ENCODE assay signal across 16 cellular contexts in the genomic region with DNA sequence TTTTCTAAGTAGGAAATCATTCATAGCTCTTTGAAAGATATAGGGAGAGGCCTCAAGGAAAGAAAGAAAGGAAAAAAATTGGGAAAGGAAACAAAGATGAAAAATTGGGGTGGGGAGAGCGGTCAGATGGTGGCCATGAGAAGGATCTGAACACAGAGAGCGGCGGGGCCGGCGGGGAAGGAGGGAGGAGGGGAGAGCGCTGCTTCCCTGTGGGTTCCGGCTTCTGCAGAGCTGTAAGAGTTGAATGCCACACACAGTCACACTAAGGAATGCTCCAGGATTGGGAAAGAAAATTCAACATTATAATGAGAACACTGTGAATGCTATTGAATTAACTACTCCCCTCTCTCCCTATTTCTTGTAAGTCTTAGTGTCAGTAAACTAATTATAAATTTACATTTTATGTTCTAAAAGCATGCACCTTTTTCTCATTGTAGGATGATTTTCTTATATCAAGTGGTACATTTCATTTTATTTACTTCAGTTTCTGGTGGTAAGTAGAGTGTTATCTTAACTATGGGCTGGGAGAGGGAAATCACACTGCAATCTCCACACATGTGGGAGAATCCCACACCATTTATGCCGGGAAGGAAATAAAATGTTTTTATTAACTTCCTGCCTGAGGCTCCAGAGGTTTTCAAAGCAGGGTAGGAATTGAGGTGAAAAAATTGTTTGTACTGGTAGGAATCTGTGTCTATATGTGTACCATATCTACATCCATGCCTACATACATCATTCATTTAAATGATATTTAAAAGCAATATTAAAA. TPM values are rescaled to one million over a fixed set of nuclear protein-coding genes. Genes with fewer than 3 reads are reported as not detected.
DNase-seq lines count a peak whose midpoint lies in the region; ATAC-seq and TF ChIP-seq lines count a peak whose summit lies in the region.
"Had no signal": no experiment of that assay in that cellular context is flagged by ENCODE, and none has a peak within 500 bp of the region (broad histone marks: within the 10 kb centered on the region; RNA-seq: fewer than 3 reads in every experiment).

No MANE protein-coding gene starts in this region.

- peak overlapping the region; percentile 81 for H3K4me3 Mint-ChIP-seq in neural progenitor cell
- H3K4me3 Mint-ChIP-seq: activated CD8-positive, alpha-beta T cell treated with anti-CD3 and anti-CD28 coated beads, Interleukin-2, amount 10 ng/mL, durations not matched to agents 7 days and 5 days; stimulated activated effector memory CD8-positive, alpha-beta T cell treated with anti-CD3 and anti-CD28 coated beads, Interleukin-12 subunit alpha, Interleukin-12 subunit beta, amount 100 ng/mL, for 72 hours had no signal

- H3K27me3 Mint-ChIP-seq in neural progenitor cell (ENCODE audit: insufficient read depth, low read depth) = peaks cover 5% of the 10 kb centered on the region

- H3K27ac ChIP-seq in neural progenitor cell = no peak overlapping the region
- H3K27ac ChIP-seq: ovary had no signal

- DNase-seq in ELF-1 (ENCODE audit: low read depth, low spot score) (peak; percentile 37), cardiac fibroblast (ENCODE audit: low read depth in 2 of 2) (peak; percentile 11 to 33), islet precursor cell (peak; percentile 81), neural progenitor cell (ENCODE audit: low spot score) (peak; percentile 73), NCI-H1048 (lab: John Stamatoyannopoulos, UW) (no peak), DMS114 treated with DMSO at 0.1 percent for 48 hours (lab: John Stamatoyannopoulos, UW; ENCODE audit: unreplicated experiment) (no peak)
- DNase-seq in activated CD4-positive, CD25-positive, alpha-beta regulatory T cell treated with anti-CD3 and anti-CD28 coated beads, Interleukin-2, amount 50 U/mL, for 72 hours = no peak
- DNase-seq: activated CD8-positive, alpha-beta T cell treated with anti-CD3 and anti-CD28 coated beads, Interleukin-2, amount 10 ng/mL, durations not matched to agents 7 days and 5 days; activated gamma-delta T cell; caudate nucleus; NCI-H1105 treated with DMSO at 0.1 percent for 48 hours; NCI-H526 treated with DMSO at 0.1 percent for 48 hours; stimulated activated CD4-positive, alpha-beta T cell treated with anti-CD3 and anti-CD28 coated beads, Interleukin-2, amount 100 ng/mL, for 48 hours had no signal

- H3K27me3 ChIP-seq in neural progenitor cell = no peaks in the 10 kb centered on the region
- H3K27me3 ChIP-seq: ovary had no signal

- no peak for ATAC-seq in GM18519 (IDR thresholded peaks at IDR 0.05; ENCODE audit: low FRiP score, unreplicated experiment)
- ATAC-seq: activated CD8-positive, alpha-beta T cell treated with anti-CD3 and anti-CD28 coated beads, Interleukin-2, amount 10 ng/mL, durations not matched to agents 7 days and 5 days; stimulated activated effector memory CD8-positive, alpha-beta T cell treated with anti-CD3 and anti-CD28 coated beads, Interleukin-12 subunit alpha, Interleukin-12 subunit beta, amount 100 ng/mL, for 72 hours had no signal

- peak overlapping the region; percentile 79 for H3K27ac Mint-ChIP-seq in neural progenitor cell
- H3K27ac Mint-ChIP-seq: activated CD8-positive, alpha-beta T cell treated with anti-CD3 and anti-CD28 coated beads, Interleukin-2, amount 10 ng/mL, durations not matched to agents 7 days and 5 days; stimulated activated effector memory CD8-positive, alpha-beta T cell treated with anti-CD3 and anti-CD28 coated beads, Interleukin-12 subunit alpha, Interleukin-12 subunit beta, amount 100 ng/mL, for 72 hours had no signal

- no peaks in the 10 kb centered on the region for H3K36me3 Mint-ChIP-seq in neural progenitor cell
- H3K36me3 Mint-ChIP-seq: stimulated activated effector memory CD8-positive, alpha-beta T cell treated with anti-CD3 and anti-CD28 coated beads, Interleukin-12 subunit alpha, Interleukin-12 subunit beta, amount 100 ng/mL, for 72 hours had no signal

- no peaks in the 10 kb centered on the region for H3K79me2 ChIP-seq in neural progenitor cell (ENCODE audit: low read depth)

- no peak for TF ChIP-seq CTCF in cardiac fibroblast (IDR thresholded peaks at IDR 0.05; ENCODE audit: low read depth, low read length)
- no peak for TF ChIP-seq CTCF in neural progenitor cell (IDR thresholded peaks at IDR 0.05)

- no peaks in the 10 kb centered on the region for H4K20me1 ChIP-seq in neural progenitor cell (ENCODE audit: low read depth)

- H3K4me3 ChIP-seq in cardiac fibroblast (replicated peaks in 1 of 2; ENCODE audit: low read depth in 2 of 2, low read length in 2 of 2) (no peak overlapping the region), neural progenitor cell (peak overlapping the region; percentile 25)
- H3K4me3 ChIP-seq: ovary had no signal

- H3K9me3 Mint-ChIP-seq in neural progenitor cell = peaks cover 2% of the 10 kb centered on the region
- H3K9me3 Mint-ChIP-seq: stimulated activated effector memory CD8-positive, alpha-beta T cell treated with anti-CD3 and anti-CD28 coated beads, Interleukin-12 subunit alpha, Interleukin-12 subunit beta, amount 100 ng/mL, for 72 hours had no signal

- no peaks in the 10 kb centered on the region for H3F3A ChIP-seq in neural progenitor cell (ENCODE audit: low read depth)

- peak overlapping the region; percentile 87 for H2AFZ ChIP-seq in neural progenitor cell (replicated peaks)

- H3K36me3 ChIP-seq in neural progenitor cell = no peaks in the 10 kb centered on the region
- H3K36me3 ChIP-seq: ovary had no signal

- no peaks in the 10 kb centered on the region for H3K9me3 ChIP-seq in neural progenitor cell (ENCODE audit: low read depth)
- H3K9me3 ChIP-seq: ovary had no signal

- peaks cover 11% of the 10 kb centered on the region for H3K4me1 ChIP-seq in neural progenitor cell

- no peak overlapping the region for H3K9ac ChIP-seq in neural progenitor cell

- H3K4me2 ChIP-seq in neural progenitor cell = peak overlapping the region; percentile 59

- peaks cover 21% of the 10 kb centered on the region for H3K4me1 Mint-ChIP-seq in neural progenitor cell
- H3K4me1 Mint-ChIP-seq: stimulated activated effector memory CD8-positive, alpha-beta T cell treated with anti-CD3 and anti-CD28 coated beads, Interleukin-12 subunit alpha, Interleukin-12 subunit beta, amount 100 ng/mL, for 72 hours had no signal

RNA-seq across cellular contexts. Expression of a gene that starts 0.9 kb away (rescaled TPM):
- not detected in 2 replicates for total RNA-seq in neural progenitor cell (ENCODE audit: low replicate concordance)
- total RNA-seq: activated CD8-positive, alpha-beta T cell treated with anti-CD3 and anti-CD28 coated beads, Interleukin-2, amount 10 ng/mL, durations not matched to agents 7 days and 5 days had no signal

RNA-seq across cellular contexts. Expression of a gene that starts 39.6 kb away (rescaled TPM):
- 0.39 TPM in 1 of 2 replicates, not detected in the other for total RNA-seq in neural progenitor cell (ENCODE audit: low replicate concordance)

Comparison
In these comparisons a context has a peak if more than half of its experiments do, and no peak if none do; other contexts are left out.
1. DNase-seq: peak in ELF-1 (single experiment), cardiac fibroblast (2 of 2), islet precursor cell (single experiment) and neural progenitor cell (single experiment); none in activated CD4-positive, CD25-positive, alpha-beta regulatory T cell treated with anti-CD3 and anti-CD28 coated beads, Interleukin-2, amount 50 U/mL, for 72 hours (single experiment), NCI-H1048 (single experiment) and DMS114 treated with DMSO at 0.1 percent for 48 hours (single experiment).